In the genomic region with DNA sequence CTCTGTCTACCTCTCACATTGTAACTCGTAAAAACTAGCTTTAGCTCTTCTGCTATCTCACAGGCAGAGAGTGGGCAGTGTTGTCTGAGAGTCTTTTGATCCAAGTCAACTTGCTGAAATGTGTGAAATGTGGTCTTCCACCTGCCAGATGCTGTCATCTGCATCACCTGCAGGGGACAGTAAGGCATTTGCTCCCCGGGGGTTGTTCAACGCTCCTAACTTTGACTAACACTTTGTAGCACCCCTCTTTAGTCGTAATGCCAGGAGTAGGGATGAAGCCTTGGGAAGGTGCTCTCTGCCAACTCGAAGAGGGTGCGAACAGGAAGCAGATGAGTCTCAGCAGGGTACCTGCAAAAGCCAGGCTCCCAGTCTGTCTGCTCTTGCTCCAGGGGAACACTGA, we compare ENCODE assay signal across 19 cellular contexts.
"Had no signal": no experiment of that assay in that cellular context is flagged by ENCODE, and none has a peak within 500 bp of the region (broad histone marks: within the 10 kb centered on the region; RNA-seq: fewer than 3 reads in every experiment).

No MANE protein-coding gene starts in this region.

- H3K27ac ChIP-seq: cardiac muscle cell, colonic mucosa, heart left ventricle, neutrophil, thyroid gland had no signal

- H3K9me3 ChIP-seq: colonic mucosa, heart left ventricle, mucosa of descending colon, neutrophil, thyroid gland had no signal

- H3K9me3 Mint-ChIP-seq: activated CD4-positive, alpha-beta memory T cell treated with anti-CD3 and anti-CD28 coated beads for 36 hours; activated naive CD4-positive, alpha-beta T cell treated with anti-CD3 and anti-CD28 coated beads for 36 hours; naive thymus-derived CD8-positive, alpha-beta T cell had no signal

- ATAC-seq: heart left ventricle; left lobe of liver; mucosa of descending colon; naive thymus-derived CD8-positive, alpha-beta T cell had no signal

- H3K4me3 Mint-ChIP-seq: activated CD4-positive, alpha-beta memory T cell treated with anti-CD3 and anti-CD28 coated beads for 36 hours; activated naive CD4-positive, alpha-beta T cell treated with anti-CD3 and anti-CD28 coated beads for 36 hours; naive thymus-derived CD8-positive, alpha-beta T cell had no signal

- H3K4me1 ChIP-seq: colonic mucosa, thyroid gland had no signal

- H3K27me3 Mint-ChIP-seq: activated CD4-positive, alpha-beta memory T cell treated with anti-CD3 and anti-CD28 coated beads for 36 hours; naive thymus-derived CD8-positive, alpha-beta T cell had no signal

- H3K4me3 ChIP-seq: cardiac muscle cell, colonic mucosa, heart left ventricle, mucosa of descending colon, thyroid gland had no signal

- H3K36me3 ChIP-seq: cardiac muscle cell, colonic mucosa, heart left ventricle, neutrophil, thyroid gland had no signal

- DNase-seq: activated CD4-positive, alpha-beta memory T cell treated with anti-CD3 and anti-CD28 coated beads for 36 hours; activated CD4-positive, alpha-beta T cell treated with anti-CD3 and anti-CD28 coated beads for 1 hour; activated CD8-positive, alpha-beta memory T cell treated with anti-CD3 and anti-CD28 coated beads, Interleukin-2, amount 50 U/mL, for 4 hours; activated naive CD4-positive, alpha-beta T cell treated with anti-CD3 and anti-CD28 coated beads for 36 hours; colonic mucosa; effector CD4-positive, alpha-beta T cell; heart left ventricle; islet precursor cell; mammary epithelial cell; mucosa of descending colon; naive thymus-derived CD8-positive, alpha-beta T cell; small intestine; thyroid gland had no signal

- H3K27me3 ChIP-seq: colonic mucosa, thyroid gland had no signal

- FAIRE-seq: astrocyte, frontal cortex, small intestine, urothelium cell line had no signal

- H3K27ac Mint-ChIP-seq: activated CD4-positive, alpha-beta memory T cell treated with anti-CD3 and anti-CD28 coated beads for 36 hours; activated naive CD4-positive, alpha-beta T cell treated with anti-CD3 and anti-CD28 coated beads for 36 hours had no signal
